ENCODE assay signal across 8 cellular contexts in genomic region chr10:8050561-8051108, GRCh38. TPM values are rescaled to one million over a fixed set of nuclear protein-coding genes. Genes with fewer than 3 reads are reported as not detected.
A peak's percentile ranks its signal among the peaks of the same experiment; 100 is the strongest.
DNase-seq lines count a peak whose midpoint lies in the region; ATAC-seq and TF ChIP-seq lines count a peak whose summit lies in the region.

No MANE protein-coding gene starts in this region.

- H3K9me3 ChIP-seq in MG63 (no peaks in the 10 kb centered on the region), endodermal cell (ENCODE audit: control insufficient read depth, low read length) (no peaks in the 10 kb centered on the region), neuronal stem cell (replicated peaks in 1 of 2; ENCODE audit: control insufficient read depth in 2 of 2, insufficient read depth in 1 of 2, low read depth in 1 of 2, low read length in 2 of 2) (no peaks in the 10 kb centered on the region)

- peaks cover 35% of the 10 kb centered on the region for H3K4me1 Mint-ChIP-seq in endodermal cell

- H3K79me1 ChIP-seq in neuronal stem cell (ENCODE audit: low read depth, low read length): no peaks in the 10 kb centered on the region

- H3K36me3 Mint-ChIP-seq in endodermal cell (ENCODE audit: low read depth): peaks cover 2% of the 10 kb centered on the region

- no peak overlapping the region for H4K8ac ChIP-seq in neuronal stem cell (ENCODE audit: low read depth, low read length)

- peak overlapping the region; percentile 86 for H2AFZ ChIP-seq in neuronal stem cell (ENCODE audit: low read length)

- H3K4me3 ChIP-seq in MG63 (peak overlapping the region; percentile 49), endodermal cell (ENCODE audit: low read length) (peak overlapping the region; percentile 79), neuronal stem cell (ENCODE audit: low read length in 2 of 2) (peak overlapping the region in 1 of 2 donors; percentile 9), brain microvascular endothelial cell (ENCODE audit: low read depth, low read length) (no peak overlapping the region)

- H3K27me3 ChIP-seq in MG63 (peaks cover 32% of the 10 kb centered on the region), endodermal cell (ENCODE audit: control insufficient read depth, insufficient read depth, low read length, poor library complexity, severe bottlenecking) (peaks cover 63% of the 10 kb centered on the region), neuronal stem cell (ENCODE audit: control insufficient read depth in 3 of 3, insufficient read depth in 3 of 3, low read depth in 1 of 3, low read length in 3 of 3) (peaks cover 56 to 97% (median 93%) of the 10 kb centered on the region in 3 experiments), brain microvascular endothelial cell (replicated peaks) (peaks cover 90% of the 10 kb centered on the region)

- peak overlapping the region; percentile 86 for H3K4me3 Mint-ChIP-seq in endodermal cell

- H3K36me3 ChIP-seq in MG63: no peaks in the 10 kb centered on the region
- H3K36me3 ChIP-seq in endodermal cell (ENCODE audit: control insufficient read depth, insufficient read depth, low read length): no peaks in the 10 kb centered on the region
- no peaks in the 10 kb centered on the region for H3K36me3 ChIP-seq in neuronal stem cell (replicated peaks in 1 of 2; ENCODE audit: control insufficient read depth in 2 of 2, insufficient read depth in 2 of 2, low read length in 2 of 2)
- no peaks in the 10 kb centered on the region for H3K36me3 ChIP-seq in brain microvascular endothelial cell (replicated peaks)

- H2BK120ac ChIP-seq in neuronal stem cell (ENCODE audit: low read depth, low read length): no peak overlapping the region

- DNase-seq in COLO668 (lab: John Stamatoyannopoulos, UW; ENCODE audit: unreplicated experiment) (peak; percentile 55), MG63 (peak; percentile 49), endodermal cell (peak; percentile 91), neuronal stem cell (ENCODE audit: low spot score) (peak; percentile 67), brain microvascular endothelial cell (no peak), KBM-7 (no peak), SHP77 treated with DMSO at 0.1 percent for 48 hours (lab: John Stamatoyannopoulos, UW) (no peak)

- in situ Hi-C loops in brain microvascular endothelial cell (cut with HindIII; ENCODE audit: low pct_ligation_motif_present, low sequenced_read_pairs) (no loop called here), KBM-7 (cut with MboI; ENCODE audit: low pct_unique_long_range_greater_than_20kb, low sequenced_read_pairs) (no loop called here)

- no peak for ATAC-seq in GM18505 (IDR thresholded peaks at IDR 0.05; ENCODE audit: unreplicated experiment)

- no peak overlapping the region for H3K23ac ChIP-seq in neuronal stem cell (ENCODE audit: low read depth, low read length, poor library complexity)

- H3K9ac ChIP-seq in endodermal cell (ENCODE audit: extremely low read depth, low read length, poor library complexity, severe bottlenecking) (peak overlapping the region; percentile 38), neuronal stem cell (ENCODE audit: low read depth, low read length, poor library complexity) (no peak overlapping the region)

- WGBS in endodermal cell (ENCODE audit: insufficient coverage in 1 of 2, insufficient read length in 1 of 2), 2 experiments: 0% methylated on average over 36 to 59 of the region's 59 CpGs
- WGBS in neuronal stem cell (ENCODE audit: extremely low coverage in 2 of 2, insufficient read length in 2 of 2, insufficient replicate concordance in 1 of 2), 2 donors: no CpG with 5 or more reads among the region's 59 CpGs

- no peak overlapping the region for H3K4ac ChIP-seq in neuronal stem cell (ENCODE audit: low read length)

- TF ChIP-seq CTCF in endodermal cell (conservative IDR thresholded peaks at IDR 0.05) (no peak), brain microvascular endothelial cell (IDR thresholded peaks at IDR 0.05; ENCODE audit: low read depth, low read length, missing control alignments) (no peak)

- H2BK5ac ChIP-seq in neuronal stem cell (ENCODE audit: low read length): peak overlapping the region; percentile 39

- no peak for TF ChIP-seq POLR2A in GM18505 (IDR thresholded peaks at IDR 0.05; ENCODE audit: borderline replicate concordance, extremely low read depth, insufficient read depth, insufficient read length)

- H2AK5ac ChIP-seq in neuronal stem cell (ENCODE audit: low read depth, low read length): no peak overlapping the region

- H3K27ac ChIP-seq in endodermal cell (ENCODE audit: low read depth, low read length): no peak overlapping the region
- no peak overlapping the region for H3K27ac ChIP-seq in neuronal stem cell (replicated peaks; ENCODE audit: low read length)
- no peak overlapping the region for H3K27ac ChIP-seq in brain microvascular endothelial cell

- H3K9me3 Mint-ChIP-seq in endodermal cell: no peaks in the 10 kb centered on the region

- H3K4me1 ChIP-seq in endodermal cell (ENCODE audit: control insufficient read depth, insufficient read depth, low read length) (peaks cover 14% of the 10 kb centered on the region), neuronal stem cell (ENCODE audit: control insufficient read depth in 2 of 2, insufficient read depth in 1 of 2, low read depth in 1 of 2, low read length in 2 of 2) (peaks cover 12 to 18% of the 10 kb centered on the region in 2 donors)

- H3K27me3 Mint-ChIP-seq in endodermal cell (ENCODE audit: insufficient read depth): peaks cover 70% of the 10 kb centered on the region

- H3K4me2 ChIP-seq in neuronal stem cell (ENCODE audit: insufficient read depth, low read length, poor library complexity, severe bottlenecking): peak overlapping the region; percentile 77

- no peak overlapping the region for H2BK12ac ChIP-seq in neuronal stem cell (ENCODE audit: low read length)

- peak overlapping the region; percentile 85 for H3K18ac ChIP-seq in neuronal stem cell (ENCODE audit: low read length)

- no peak overlapping the region for H2BK15ac ChIP-seq in neuronal stem cell (ENCODE audit: low read length)

- peak overlapping the region; percentile 84 for H3K27ac Mint-ChIP-seq in endodermal cell

- no peak overlapping the region for H3K14ac ChIP-seq in neuronal stem cell (ENCODE audit: low read length)

- H4K91ac ChIP-seq in neuronal stem cell (ENCODE audit: low read depth, low read length, poor library complexity): no peak overlapping the region

RNA-seq across cellular contexts. Expression of gene GATA3, which starts 3.9 kb away (rescaled TPM):
- not detected in 2 replicates for total RNA-seq in MG63 (2014; rRNA removed; shearing (Covaris generic); ENCODE audit: low replicate concordance)
- total RNA-seq in endodermal cell: 100 to 1,000 TPM in 1 of 2 donors, 10 to 100 TPM in 1; 51.3 to 103 TPM
- polyA plus RNA-seq in endodermal cell (2013, experiment 1 of 2): 6.0 TPM
- 6.7 TPM for polyA plus RNA-seq in endodermal cell (2013, experiment 2 of 2)
- 0.33 TPM for polyA plus RNA-seq in neuronal stem cell (2013, experiment 1 of 2)
- polyA plus RNA-seq in neuronal stem cell (2013, experiment 2 of 2): 0.40 TPM

Comparison
In these comparisons a context has a peak if more than half of its experiments do, and no peak if none do; other contexts are left out.
1. DNase-seq: peak in COLO668 (single experiment), MG63 (single experiment), endodermal cell (single experiment) and neuronal stem cell (single experiment); none in brain microvascular endothelial cell (single experiment), KBM-7 (single experiment) and SHP77 treated with DMSO at 0.1 percent for 48 hours (single experiment).
2. RNA of gene GATA3, which starts 3.9 kb away (total RNA-seq): 51.3 to 103 TPM in endodermal cell; not detected in MG63; every median in the first group is over 10 times any median in the second.